In genomic region chr1:226695335-226695900, GRCh38 we compare ENCODE assay signal across 17 cellular contexts. TPM values are rescaled to one million over a fixed set of nuclear protein-coding genes. Genes with fewer than 3 reads are reported as not detected.
A peak's percentile ranks its signal among the peaks of the same experiment; 100 is the strongest.
DNase-seq lines count a peak whose midpoint lies in the region; ATAC-seq and TF ChIP-seq lines count a peak whose summit lies in the region.
"Had no signal": no experiment of that assay in that cellular context is flagged by ENCODE, and none has a peak within 500 bp of the region (broad histone marks: within the 10 kb centered on the region; RNA-seq: fewer than 3 reads in every experiment).

No MANE protein-coding gene starts in this region.

- H3K4me1 Mint-ChIP-seq in activated CD4-positive, alpha-beta T cell treated with anti-CD3 and anti-CD28 coated beads, Interleukin-2, amount 10 ng/mL, durations not matched to agents 24 days and 14 days, result peaks cover 45% of the 10 kb centered on the region
- peaks cover 77% of the 10 kb centered on the region for H3K4me1 Mint-ChIP-seq in T-helper 17 cell
- H3K4me1 Mint-ChIP-seq in stimulated activated naive B cell treated with anti-CD40 and anti-IgM and Interleukin-4, amounts not matched to agents 10 μg/mL and 1 μg/mL and 100 μg/mL, for 72 hours, result peaks cover 76 to 100% of the 10 kb centered on the region in 2 donors

- intact Hi-C loops in activated CD4-positive, alpha-beta T cell treated with anti-CD3 and anti-CD28 coated beads, Interleukin-2, amount 10 ng/mL, durations not matched to agents 24 days and 14 days (cut with micrococcal nuclease), result no loop called here
- intact Hi-C loops in esophagus squamous epithelium (cut with DNase I), result no loop called here

- DNase-seq in activated CD4-positive, alpha-beta T cell treated with anti-CD3 and anti-CD28 coated beads, Interleukin-2, amount 10 ng/mL, durations not matched to agents 24 days and 14 days, result no peak
- no peak for DNase-seq in activated CD4-positive, alpha-beta T cell treated with anti-CD3 and anti-CD28 coated beads, Interleukin-2, amount 50 U/mL, for 48 hours
- DNase-seq in T-helper 17 cell (no peak), esophagus squamous epithelium (lab: John Stamatoyannopoulos, UW) (no peak), activated gamma-delta T cell treated with Interleukin-2 at 50 U/mL for 16 hours (no peak), GM19238 (ENCODE audit: insufficient read length, low spot score) (no peak)
- DNase-seq in stimulated activated naive B cell treated with anti-CD40 and anti-IgM and Interleukin-4, amounts not matched to agents 10 μg/mL and 1 μg/mL and 100 μg/mL, for 72 hours, result no peak
- DNase-seq: central memory CD4-positive, alpha-beta T cell; EL; lower lobe of right lung; NCI-H1436; NCI-H446 treated with DMSO at 0.1 percent for 48 hours had no signal

- peak overlapping the region; percentile 11 for H3K27ac Mint-ChIP-seq in activated CD4-positive, alpha-beta T cell treated with anti-CD3 and anti-CD28 coated beads, Interleukin-2, amount 10 ng/mL, durations not matched to agents 24 days and 14 days
- H3K27ac Mint-ChIP-seq in T-helper 17 cell, result peak overlapping the region; percentile 95
- H3K27ac Mint-ChIP-seq in stimulated activated naive B cell treated with anti-CD40 and anti-IgM and Interleukin-4, amounts not matched to agents 10 μg/mL and 1 μg/mL and 100 μg/mL, for 72 hours, result peak overlapping the region; percentile 93
- H3K27ac Mint-ChIP-seq: type B pancreatic cell had no signal

- H3K36me3 ChIP-seq in esophagus squamous epithelium, result peaks cover 0 to 8% (median 4%) of the 10 kb centered on the region in 3 donors
- H3K36me3 ChIP-seq: gastroesophageal sphincter, SJSA1 had no signal

- H3K4me3 ChIP-seq in esophagus squamous epithelium, result no peak overlapping the region
- H3K4me3 ChIP-seq: A549, gastroesophageal sphincter, lower lobe of right lung, SJSA1 had no signal

- no peak for TF ChIP-seq CTCF in esophagus squamous epithelium (IDR thresholded peaks at IDR 0.05)

- no peaks in the 10 kb centered on the region for H3K9me3 Mint-ChIP-seq in activated CD4-positive, alpha-beta T cell treated with anti-CD3 and anti-CD28 coated beads, Interleukin-2, amount 10 ng/mL, durations not matched to agents 24 days and 14 days
- no peaks in the 10 kb centered on the region for H3K9me3 Mint-ChIP-seq in stimulated activated naive B cell treated with anti-CD40 and anti-IgM and Interleukin-4, amounts not matched to agents 10 μg/mL and 1 μg/mL and 100 μg/mL, for 72 hours
- H3K9me3 Mint-ChIP-seq: type B pancreatic cell had no signal

- peaks cover 39 to 97% (median 64%) of the 10 kb centered on the region in 3 donors for H3K4me1 ChIP-seq in esophagus squamous epithelium
- H3K4me1 ChIP-seq: A549, SJSA1 had no signal

- H3K4me3 Mint-ChIP-seq in activated CD4-positive, alpha-beta T cell treated with anti-CD3 and anti-CD28 coated beads, Interleukin-2, amount 10 ng/mL, durations not matched to agents 24 days and 14 days, result no peak overlapping the region
- peak overlapping the region; percentile 51 for H3K4me3 Mint-ChIP-seq in T-helper 17 cell
- peak overlapping the region; percentile 2 to 37 for H3K4me3 Mint-ChIP-seq in stimulated activated naive B cell treated with anti-CD40 and anti-IgM and Interleukin-4, amounts not matched to agents 10 μg/mL and 1 μg/mL and 100 μg/mL, for 72 hours
- H3K4me3 Mint-ChIP-seq: type B pancreatic cell had no signal

- peaks cover 31% of the 10 kb centered on the region for H3K36me3 Mint-ChIP-seq in activated CD4-positive, alpha-beta T cell treated with anti-CD3 and anti-CD28 coated beads, Interleukin-2, amount 10 ng/mL, durations not matched to agents 24 days and 14 days (ENCODE audit: low read depth)
- H3K36me3 Mint-ChIP-seq in T-helper 17 cell (ENCODE audit: low read depth), result peaks cover 5% of the 10 kb centered on the region
- H3K36me3 Mint-ChIP-seq in stimulated activated naive B cell treated with anti-CD40 and anti-IgM and Interleukin-4, amounts not matched to agents 10 μg/mL and 1 μg/mL and 100 μg/mL, for 72 hours, result peaks cover 27 to 58% of the 10 kb centered on the region in 2 donors

- TF ChIP-seq POLR2A in esophagus squamous epithelium (IDR thresholded peaks at IDR 0.05), result no peak

- WGBS in esophagus squamous epithelium, 2 donors, result 49 to 69% methylated on average over 5 to 7 of the region's 7 CpGs

- no peaks in the 10 kb centered on the region for H3K27me3 Mint-ChIP-seq in activated CD4-positive, alpha-beta T cell treated with anti-CD3 and anti-CD28 coated beads, Interleukin-2, amount 10 ng/mL, durations not matched to agents 24 days and 14 days
- H3K27me3 Mint-ChIP-seq in T-helper 17 cell, result no peaks in the 10 kb centered on the region
- no peaks in the 10 kb centered on the region for H3K27me3 Mint-ChIP-seq in stimulated activated naive B cell treated with anti-CD40 and anti-IgM and Interleukin-4, amounts not matched to agents 10 μg/mL and 1 μg/mL and 100 μg/mL, for 72 hours
- H3K27me3 Mint-ChIP-seq: type B pancreatic cell had no signal

- no peaks in the 10 kb centered on the region for H3K27me3 ChIP-seq in esophagus squamous epithelium
- H3K27me3 ChIP-seq: gastroesophageal sphincter, SJSA1 had no signal

- H3K9me3 ChIP-seq in T-helper 17 cell (ENCODE audit: control insufficient read depth, low read length, poor library complexity, severe bottlenecking) (no peaks in the 10 kb centered on the region), esophagus squamous epithelium (no peaks in the 10 kb centered on the region)
- H3K9me3 ChIP-seq: A549, gastroesophageal sphincter, lower lobe of right lung, SJSA1 had no signal

- peak overlapping the region; percentile 8 to 87 (median 84) for H3K27ac ChIP-seq in esophagus squamous epithelium
- H3K27ac ChIP-seq: A549, lower lobe of right lung, SJSA1 had no signal

- no peak for ATAC-seq in T-helper 17 cell
- ATAC-seq in stimulated activated naive B cell treated with anti-CD40 and anti-IgM and Interleukin-4, amounts not matched to agents 10 μg/mL and 1 μg/mL and 100 μg/mL, for 72 hours (replicated peaks), result no peak
- ATAC-seq in HG03342 (IDR thresholded peaks at IDR 0.05; ENCODE audit: unreplicated experiment), result no peak
- ATAC-seq: A549, gastroesophageal sphincter, lower lobe of right lung had no signal

RNA-seq across cellular contexts. Expression of gene ITPKB, which starts 43.7 kb away (rescaled TPM):
- 29.3 and 31.2 TPM in 2 replicates for total RNA-seq in activated CD4-positive, alpha-beta T cell treated with anti-CD3 and anti-CD28 coated beads, Interleukin-2, amount 10 ng/mL, durations not matched to agents 24 days and 14 days
- total RNA-seq in T-helper 17 cell (100 to 1,000 TPM; 128 to 166 TPM), esophagus squamous epithelium (10 to 100 TPM; 10.7 to 22.3 (median 15.9) TPM)

Comparison
In these comparisons a context has a peak if more than half of its experiments do, and no peak if none do; other contexts are left out.
1. H3K27ac Mint-ChIP-seq: peak in every context shown above with its lines; median percentile 95 in T-helper 17 cell; 93 in stimulated activated naive B cell treated with anti-CD40 and anti-IgM and Interleukin-4, amounts not matched to agents 10 μg/mL and 1 μg/mL and 100 μg/mL, for 72 hours; 11 in activated CD4-positive, alpha-beta T cell treated with anti-CD3 and anti-CD28 coated beads, Interleukin-2, amount 10 ng/mL, durations not matched to agents 24 days and 14 days.